Comparison of ENCODE assay signal across 6 cellular contexts in the genomic region with DNA sequence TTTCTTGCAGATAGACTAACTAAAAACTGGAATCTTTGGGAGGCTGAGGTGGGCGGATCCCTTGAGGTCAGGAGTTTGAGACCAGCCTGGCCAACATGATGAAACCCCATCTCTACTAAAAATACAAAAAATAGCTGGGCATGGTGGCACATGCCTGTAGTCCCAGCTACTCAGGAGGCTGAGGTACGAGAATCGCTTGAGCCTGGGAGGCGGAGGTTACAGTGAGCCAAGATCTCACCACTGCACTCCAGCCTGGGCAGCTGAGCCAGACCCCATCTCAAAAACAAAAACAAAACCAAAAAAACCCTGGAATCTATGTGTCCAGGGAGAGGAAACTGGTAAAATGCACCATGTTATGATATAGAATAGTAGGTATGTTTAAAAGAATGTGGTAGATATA. TPM values are rescaled to one million over a fixed set of nuclear protein-coding genes. Genes with fewer than 3 reads are reported as not detected.
"Had no signal": no experiment of that assay in that cellular context is flagged by ENCODE, and none has a peak within 500 bp of the region (broad histone marks: within the 10 kb centered on the region; RNA-seq: fewer than 3 reads in every experiment).

No MANE protein-coding gene starts in this region.

RNA-seq across cellular contexts. Expression of gene NEU2, which starts 20.0 kb away (rescaled TPM):
- total RNA-seq: HT-29, LHCN-M2, NCI-H460, Right ventricle myocardium inferior, SJCRH30 had no signal
- polyA plus RNA-seq: IgD-negative memory B cell had no signal

RNA-seq across cellular contexts. Expression of gene NGEF, which starts 39.5 kb away (rescaled TPM):
- total RNA-seq: SJCRH30 had no signal
- polyA plus RNA-seq: IgD-negative memory B cell had no signal
